8 cellular contexts compared by ENCODE assay signal in the genomic region with DNA sequence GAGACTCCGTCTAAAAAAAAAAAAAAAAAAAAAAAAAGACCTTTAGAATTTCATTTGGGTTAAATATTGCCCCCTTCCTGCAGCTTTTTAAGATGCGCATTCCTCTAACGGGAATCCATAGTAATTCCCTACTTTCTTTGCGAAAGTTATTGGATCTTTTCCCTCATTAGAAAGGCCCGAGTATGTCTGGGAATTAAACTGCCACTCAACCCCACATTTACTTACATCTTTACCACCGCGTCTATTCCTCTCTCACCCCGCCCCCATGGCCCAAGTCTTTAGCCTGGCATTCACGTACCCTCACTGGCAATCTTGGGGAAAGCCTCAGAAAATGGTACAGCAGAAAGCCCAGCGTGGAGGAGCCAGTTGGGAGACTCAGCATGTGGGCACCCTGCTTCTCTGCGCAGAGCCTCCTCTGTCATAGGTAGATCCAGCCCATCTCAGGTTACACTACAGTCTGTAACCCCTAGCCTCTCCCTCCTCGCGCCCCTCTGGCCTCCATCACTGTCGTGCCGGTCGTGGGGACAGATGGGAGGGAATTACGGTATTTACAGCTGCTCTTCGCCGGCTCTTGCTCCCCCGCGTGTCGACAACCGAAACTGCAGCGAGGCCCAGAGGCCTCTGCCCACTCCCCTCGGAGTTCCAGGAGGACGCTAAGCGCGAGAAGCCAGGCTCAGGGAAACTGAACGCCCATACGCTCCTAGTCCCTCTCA. TPM values are rescaled to one million over a fixed set of nuclear protein-coding genes. Genes with fewer than 3 reads are reported as not detected.
DNase-seq lines count a peak whose midpoint lies in the region; ATAC-seq and TF ChIP-seq lines count a peak whose summit lies in the region.

No MANE protein-coding gene starts in this region.

- peak overlapping the region; percentile 38 for H3K4me2 ChIP-seq in neuronal stem cell (ENCODE audit: insufficient read depth, low read length, poor library complexity, severe bottlenecking)

- H2BK120ac ChIP-seq in neuronal stem cell (ENCODE audit: low read depth, low read length), result no peak overlapping the region

- no peak for TF ChIP-seq EP300 in suprapubic skin (IDR thresholded peaks at IDR 0.05)

- no CpG with 5 or more reads among the region's 30 CpGs for WGBS in neuronal stem cell (ENCODE audit: extremely low coverage in 2 of 2, insufficient read length in 2 of 2, insufficient replicate concordance in 1 of 2), 2 donors
- 20% methylated on average over 30 of the region's 30 CpGs for WGBS in suprapubic skin

- H3K4me3 Mint-ChIP-seq in activated naive CD4-positive, alpha-beta T cell treated with anti-CD3 and anti-CD28 coated beads for 36 hours, result peak overlapping the region; percentile 64

- H3K9me3 ChIP-seq in BE2C (peaks cover 4% of the 10 kb centered on the region; the same call in 1 of the 2 replicates), HAP-1 (peaks cover 12% of the 10 kb centered on the region), RWPE2 (ENCODE audit: severe bottlenecking) (peaks cover 4% of the 10 kb centered on the region), neuronal stem cell (replicated peaks in 1 of 2; ENCODE audit: control insufficient read depth in 2 of 2, insufficient read depth in 1 of 2, low read depth in 1 of 2, low read length in 2 of 2) (peaks cover 11 to 17% of the 10 kb centered on the region in 2 donors), suprapubic skin (peaks cover 3% of the 10 kb centered on the region)

- H3K27ac Mint-ChIP-seq in activated naive CD4-positive, alpha-beta T cell treated with anti-CD3 and anti-CD28 coated beads for 36 hours, result peak overlapping the region; percentile 51

- peaks cover 35% of the 10 kb centered on the region for H3K4me1 Mint-ChIP-seq in activated naive CD4-positive, alpha-beta T cell treated with anti-CD3 and anti-CD28 coated beads for 36 hours (ENCODE audit: low read depth)

- CTCF ChIA-PET in activated naive CD4-positive, alpha-beta T cell treated with anti-CD3 and anti-CD28 coated beads for 36 hours (lab: Charles Lee), result interaction anchor here (0.6 to 4.2 kb wide), 8 partner anchors 11 to 756 kb away, joined by 3 to 22 read pairs (median 7); partner anchors contain the start of gene PLEKHO2

- H3K4me3 ChIP-seq in BE2C (ENCODE audit: low read depth, low read length) (no peak overlapping the region), HAP-1 (no peak overlapping the region), RWPE2 (ENCODE audit: severe bottlenecking) (no peak overlapping the region), neuronal stem cell (ENCODE audit: low read length in 2 of 2) (peak overlapping the region in 1 of 2 donors; percentile 16), suprapubic skin (peak overlapping the region; percentile 31)

- H3K4ac ChIP-seq in neuronal stem cell (ENCODE audit: low read length), result no peak overlapping the region

- no peak overlapping the region for H3K14ac ChIP-seq in neuronal stem cell (ENCODE audit: low read length)

- in situ Hi-C loops in HAP-1 (cut with MboI; ENCODE audit: low sequenced_read_pairs), result no loop called here

- no peak overlapping the region for H2BK15ac ChIP-seq in neuronal stem cell (ENCODE audit: low read length)

- DNase-seq in BE2C, result peak; percentile 35
- DNase-seq in HAP-1 (ENCODE audit: low spot score in 2 of 2), result peak; percentile 72 to 91
- no peak for DNase-seq in RWPE2 (ENCODE audit: low spot score)
- DNase-seq in activated naive CD4-positive, alpha-beta T cell treated with anti-CD3 and anti-CD28 coated beads for 36 hours, result peak; percentile 89
- DNase-seq in globus pallidus (ENCODE audit: low spot score), result peak; percentile 75
- peak; percentile 67 for DNase-seq in neuronal stem cell (ENCODE audit: low spot score)
- DNase-seq in suprapubic skin (ENCODE audit: low spot score in 2 of 2), result peak; percentile 81 to 88

- H2BK5ac ChIP-seq in neuronal stem cell (ENCODE audit: low read length), result no peak overlapping the region

- H3K9ac ChIP-seq in neuronal stem cell (ENCODE audit: low read depth, low read length, poor library complexity), result no peak overlapping the region

- H3K36me3 ChIP-seq in BE2C (no peaks in the 10 kb centered on the region), HAP-1 (replicated peaks) (no peaks in the 10 kb centered on the region), RWPE2 (ENCODE audit: low read depth) (no peaks in the 10 kb centered on the region), neuronal stem cell (replicated peaks in 1 of 2; ENCODE audit: control insufficient read depth in 2 of 2, insufficient read depth in 2 of 2, low read length in 2 of 2) (no peaks in the 10 kb centered on the region), suprapubic skin (no peaks in the 10 kb centered on the region)

- H3K18ac ChIP-seq in neuronal stem cell (ENCODE audit: low read length), result no peak overlapping the region

- no peak overlapping the region for H4K8ac ChIP-seq in neuronal stem cell (ENCODE audit: low read depth, low read length)

- no peaks in the 10 kb centered on the region for H3K79me1 ChIP-seq in neuronal stem cell (ENCODE audit: low read depth, low read length)

- no peak for TF ChIP-seq POLR2A in suprapubic skin (IDR thresholded peaks at IDR 0.05)

- ATAC-seq in RWPE2 (ENCODE audit: low read depth) (peak; percentile 74), HG03565 (IDR thresholded peaks at IDR 0.05; ENCODE audit: unreplicated experiment) (no peak)

- H3K27me3 ChIP-seq in BE2C (no peaks in the 10 kb centered on the region), HAP-1 (ENCODE audit: low read depth) (no peaks in the 10 kb centered on the region), RWPE2 (ENCODE audit: insufficient read depth, poor library complexity, severe bottlenecking) (no peaks in the 10 kb centered on the region), neuronal stem cell (ENCODE audit: control insufficient read depth in 3 of 3, insufficient read depth in 3 of 3, low read depth in 1 of 3, low read length in 3 of 3) (peaks cover 0 to 8% (median 0%) of the 10 kb centered on the region in 3 experiments), suprapubic skin (no peaks in the 10 kb centered on the region)

- H3K36me3 Mint-ChIP-seq in activated naive CD4-positive, alpha-beta T cell treated with anti-CD3 and anti-CD28 coated beads for 36 hours (ENCODE audit: low read depth), result peaks cover 4% of the 10 kb centered on the region

- TF ChIP-seq CTCF in BE2C (IDR thresholded peaks at IDR 0.05; ENCODE audit: low read depth, low read length) (peak; percentile 17), RWPE2 (IDR thresholded peaks at IDR 0.05; ENCODE audit: poor library complexity, severe bottlenecking) (peak; percentile 70), suprapubic skin (IDR thresholded peaks at IDR 0.05) (peak; percentile 69 to 83)

- peak overlapping the region; percentile 75 for H2AFZ ChIP-seq in neuronal stem cell (ENCODE audit: low read length)

- intact Hi-C loops in activated naive CD4-positive, alpha-beta T cell treated with anti-CD3 and anti-CD28 coated beads for 36 hours (cut with micrococcal nuclease), result loop anchor here (1.0 to 5.0 kb wide), 4 partner anchors 10 to 174 kb away; partner anchors contain the start of gene PIF1

- H3K23ac ChIP-seq in neuronal stem cell (ENCODE audit: low read depth, low read length, poor library complexity), result no peak overlapping the region

- no peak overlapping the region for H3K27ac ChIP-seq in RWPE2 (ENCODE audit: poor library complexity, severe bottlenecking)
- H3K27ac ChIP-seq in neuronal stem cell (replicated peaks; ENCODE audit: low read length), result peak overlapping the region; percentile 24
- no peak overlapping the region for H3K27ac ChIP-seq in suprapubic skin

- H3K4me1 ChIP-seq in BE2C (no peaks in the 10 kb centered on the region; the same call in 1 of the 2 replicates), HAP-1 (peaks cover 16% of the 10 kb centered on the region), RWPE2 (ENCODE audit: insufficient read depth, poor library complexity, severe bottlenecking) (no peaks in the 10 kb centered on the region), neuronal stem cell (ENCODE audit: control insufficient read depth in 2 of 2, insufficient read depth in 1 of 2, low read depth in 1 of 2, low read length in 2 of 2) (peaks cover 0 to 3% of the 10 kb centered on the region in 2 donors), suprapubic skin (peaks cover 6% of the 10 kb centered on the region)

- H2AK5ac ChIP-seq in neuronal stem cell (ENCODE audit: low read depth, low read length), result no peak overlapping the region

- H3K9me3 Mint-ChIP-seq in activated naive CD4-positive, alpha-beta T cell treated with anti-CD3 and anti-CD28 coated beads for 36 hours, result peaks cover 6% of the 10 kb centered on the region

- no peak overlapping the region for H2BK12ac ChIP-seq in neuronal stem cell (ENCODE audit: low read length)

- H3K27me3 Mint-ChIP-seq in activated naive CD4-positive, alpha-beta T cell treated with anti-CD3 and anti-CD28 coated beads for 36 hours (ENCODE audit: low read depth), result no peaks in the 10 kb centered on the region

- no peak overlapping the region for H4K91ac ChIP-seq in neuronal stem cell (ENCODE audit: low read depth, low read length, poor library complexity)

RNA-seq across cellular contexts. Expression of gene ANKDD1A, which starts 6.4 kb away (rescaled TPM):
- polyA plus RNA-seq in BE2C (2012; ENCODE audit: insufficient read depth, insufficient read length, low read depth), result 11.4 TPM
- 1 to 10 TPM; 2.3 to 3.1 TPM for total RNA-seq in activated naive CD4-positive, alpha-beta T cell treated with anti-CD3 and anti-CD28 coated beads for 36 hours
- 3.2 TPM for polyA plus RNA-seq in neuronal stem cell (2013, experiment 1 of 2)
- polyA plus RNA-seq in neuronal stem cell (2013, experiment 2 of 2), result 3.2 TPM
- 1 to 10 TPM; 2.1 to 3.6 (median 2.8) TPM for total RNA-seq in suprapubic skin

Comparison
In these comparisons a context has a peak if more than half of its experiments do, and no peak if none do; other contexts are left out.
1. CTCF ChIP-seq: peak in every context shown above with its lines; median percentile 76 in suprapubic skin; 70 in RWPE2; 17 in BE2C.